ENCODE assay signal across 1 cellular context in genomic region chr12:131861261-131862083, GRCh38.
TF ChIP-seq lines count a peak whose summit lies in the region.

No MANE protein-coding gene starts in this region.

TF ChIP-seq in HCT116, 20 proteins besides CTCF, POLR2A, EP300 and RAD21 (continued from another document):
- no peak for TF ChIP-seq REST (IDR thresholded peaks at IDR 0.05; ENCODE audit: low read depth)
- TF ChIP-seq YY1 (IDR thresholded peaks at IDR 0.05; ENCODE audit: extremely low read depth, insufficient replicate concordance, low read depth, low read length): no peak
- TF ChIP-seq CEBPB (IDR thresholded peaks at IDR 0.05; ENCODE audit: low read depth): no peak
- no peak for TF ChIP-seq ZBTB33 (IDR thresholded peaks at IDR 0.05; ENCODE audit: extremely low read depth, insufficient replicate concordance, low read length)
- TF ChIP-seq JUND (IDR thresholded peaks at IDR 0.05): no peak
- no peak for TF ChIP-seq POLR2AphosphoS5 (IDR thresholded peaks at IDR 0.05; ENCODE audit: low read depth, low read length)
- no peak for TF ChIP-seq ELF1 (IDR thresholded peaks at IDR 0.05; ENCODE audit: borderline replicate concordance, low read depth)
